ENCODE assay signal across 17 cellular contexts in the genomic region with DNA sequence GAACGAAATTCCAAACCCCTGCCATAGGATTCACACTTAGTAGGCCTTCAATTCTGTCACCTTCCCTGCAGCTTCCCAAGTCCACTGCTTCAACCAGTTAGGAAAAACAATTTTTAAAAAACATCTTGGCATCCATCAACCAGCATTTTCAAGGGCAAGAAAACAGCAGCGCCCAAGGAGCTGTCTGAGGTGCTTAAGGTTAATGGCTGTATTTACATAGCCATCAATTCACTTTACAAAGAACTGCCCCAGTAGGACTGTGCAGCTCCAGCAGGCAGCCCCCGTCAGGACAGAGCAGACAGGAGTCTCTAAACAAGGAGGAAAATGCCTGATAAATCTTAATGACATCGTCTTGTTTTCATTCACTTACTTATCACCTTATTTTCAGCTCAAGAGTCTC. TPM values are rescaled to one million over a fixed set of nuclear protein-coding genes. Genes with fewer than 3 reads are reported as not detected.
DNase-seq lines count a peak whose midpoint lies in the region; ATAC-seq and TF ChIP-seq lines count a peak whose summit lies in the region.
"Had no signal": no experiment of that assay in that cellular context is flagged by ENCODE, and none has a peak within 500 bp of the region (broad histone marks: within the 10 kb centered on the region; RNA-seq: fewer than 3 reads in every experiment).

No MANE protein-coding gene starts in this region.

- H3K4me1 Mint-ChIP-seq in endodermal cell (peaks cover 4% of the 10 kb centered on the region), natural killer cell (no peaks in the 10 kb centered on the region)
- H3K4me1 Mint-ChIP-seq: activated B cell treated with CpG ODN at 0.5 μM for 24 hours had no signal

- H3K23ac ChIP-seq in mesendoderm (ENCODE audit: low read length), result no peak overlapping the region

- H3K4me3 ChIP-seq in endodermal cell (ENCODE audit: low read length) (no peak overlapping the region), mesendoderm (ENCODE audit: low read length) (no peak overlapping the region), mucosa of descending colon (no peak overlapping the region), stomach (no peak overlapping the region)
- H3K4me3 ChIP-seq: ovary had no signal

- H3K27ac Mint-ChIP-seq in endodermal cell (no peak overlapping the region), natural killer cell (no peak overlapping the region)
- H3K27ac Mint-ChIP-seq: activated B cell treated with CpG ODN at 0.5 μM for 24 hours had no signal

- no peak for ATAC-seq in mucosa of descending colon
- no peak for ATAC-seq in natural killer cell
- ATAC-seq: left cardiac atrium; stimulated activated naive CD8-positive, alpha-beta T cell treated with anti-CD3 and anti-CD28 coated beads, Interleukin-15, Interleukin-2, amounts not matched to agents 100 U/mL and 50 U/mL, for 24 hours had no signal

- no peak for TF ChIP-seq EP300 in stomach (IDR thresholded peaks at IDR 0.05)

- intact Hi-C loops in mucosa of descending colon (cut with DNase I, micrococcal nuclease), result no loop called here
- intact Hi-C loops in natural killer cell (cut with micrococcal nuclease), result no loop called here
- intact Hi-C loops in stomach (cut with DNase I; ENCODE audit: low total_unique reads), result no loop called here

- H4K5ac ChIP-seq in mesendoderm (ENCODE audit: low read length), result no peak overlapping the region

- H3K4ac ChIP-seq in mesendoderm (ENCODE audit: low read depth, low read length), result no peak overlapping the region

- H3K27ac ChIP-seq in endodermal cell (ENCODE audit: low read depth, low read length) (no peak overlapping the region), mesendoderm (ENCODE audit: low read depth, low read length) (no peak overlapping the region), stomach (no peak overlapping the region)
- H3K27ac ChIP-seq: ovary had no signal

- H4K8ac ChIP-seq in mesendoderm (ENCODE audit: low read depth, low read length), result no peak overlapping the region

- no peak for TF ChIP-seq POLR2A in stomach (IDR thresholded peaks at IDR 0.05)

- H3K27me3 Mint-ChIP-seq in endodermal cell (ENCODE audit: insufficient read depth), result no peaks in the 10 kb centered on the region
- H3K27me3 Mint-ChIP-seq in natural killer cell (ENCODE audit: low read depth in 2 of 2), result peaks cover 2 to 30% of the 10 kb centered on the region in 2 donors

- no peaks in the 10 kb centered on the region for H3K36me3 Mint-ChIP-seq in endodermal cell (ENCODE audit: low read depth)
- H3K36me3 Mint-ChIP-seq in natural killer cell, result no peaks in the 10 kb centered on the region

- H3K56ac ChIP-seq in mesendoderm (ENCODE audit: low read length), result no peak overlapping the region

- no peak overlapping the region for H2AK5ac ChIP-seq in mesendoderm (ENCODE audit: low read length)

- 32 to 55% methylated on average over 2 to 4 of the region's 4 CpGs for WGBS in endodermal cell (ENCODE audit: insufficient coverage in 1 of 2, insufficient read length in 1 of 2), 2 experiments
- no CpG with 5 or more reads among the region's 4 CpGs for WGBS in mesendoderm (ENCODE audit: extremely low coverage, insufficient coverage, low lambda C conversion rate)
- WGBS in stomach, 5 donors, result 8 to 14% (median 11%) methylated on average over 4 of the region's 4 CpGs

- no peak overlapping the region for H2BK15ac ChIP-seq in mesendoderm (replicated peaks; ENCODE audit: low read depth)

- no peaks in the 10 kb centered on the region for H3K79me2 ChIP-seq in mesendoderm (ENCODE audit: control insufficient read depth, insufficient read depth, low read length)

- DNase-seq in GM03348 (ENCODE audit: low spot score) (peak; percentile 9), NCI-H69 (lab: John Stamatoyannopoulos, UW) (peak; percentile 1), endodermal cell (peak; percentile 81), mesendoderm (peak; percentile 66), mucosa of descending colon (no peak), natural killer cell (no peak), stomach (no peak), nucleus accumbens (lab: John Stamatoyannopoulos, UW) (no peak)
- DNase-seq: activated B cell treated with CpG ODN at 0.5 μM for 24 hours; aorta; left cardiac atrium; NCI-H524; ovary; SHP77 treated with DMSO at 0.1 percent for 48 hours; stimulated activated naive CD8-positive, alpha-beta T cell treated with anti-CD3 and anti-CD28 coated beads, Interleukin-15, Interleukin-2, amounts not matched to agents 100 U/mL and 50 U/mL, for 24 hours had no signal

- H3K4me1 ChIP-seq in endodermal cell (ENCODE audit: control insufficient read depth, insufficient read depth, low read length) (no peaks in the 10 kb centered on the region), mesendoderm (ENCODE audit: control insufficient read depth, low read depth, low read length) (no peaks in the 10 kb centered on the region), mucosa of descending colon (ENCODE audit: low read depth) (no peaks in the 10 kb centered on the region), stomach (no peaks in the 10 kb centered on the region)

- TF ChIP-seq CTCF in endodermal cell (conservative IDR thresholded peaks at IDR 0.05), result no peak
- TF ChIP-seq CTCF in mucosa of descending colon (IDR thresholded peaks at IDR 0.05), result no peak
- no peak for TF ChIP-seq CTCF in natural killer cell (IDR thresholded peaks at IDR 0.05)
- TF ChIP-seq CTCF in stomach (IDR thresholded peaks at IDR 0.05), result no peak

- H3K36me3 ChIP-seq in endodermal cell (ENCODE audit: control insufficient read depth, insufficient read depth, low read length) (no peaks in the 10 kb centered on the region), mesendoderm (ENCODE audit: control insufficient read depth, insufficient read depth, low read length) (no peaks in the 10 kb centered on the region), mucosa of descending colon (ENCODE audit: low read depth) (no peaks in the 10 kb centered on the region), stomach (no peaks in the 10 kb centered on the region)
- H3K36me3 ChIP-seq: ovary had no signal

- H3K4me3 Mint-ChIP-seq in endodermal cell, result no peak overlapping the region
- H3K4me3 Mint-ChIP-seq in natural killer cell, result no peak overlapping the region
- H3K4me3 Mint-ChIP-seq: activated B cell treated with CpG ODN at 0.5 μM for 24 hours had no signal

- H3K9me3 ChIP-seq in endodermal cell (ENCODE audit: control insufficient read depth, low read length) (no peaks in the 10 kb centered on the region), mucosa of descending colon (no peaks in the 10 kb centered on the region), stomach (no peaks in the 10 kb centered on the region)
- H3K9me3 ChIP-seq: ovary had no signal

- H2BK5ac ChIP-seq in mesendoderm (ENCODE audit: low read length), result no peak overlapping the region

- H3K9me3 Mint-ChIP-seq in endodermal cell (no peaks in the 10 kb centered on the region), natural killer cell (no peaks in the 10 kb centered on the region)
- H3K9me3 Mint-ChIP-seq: activated B cell treated with CpG ODN at 0.5 μM for 24 hours had no signal

- H2BK120ac ChIP-seq in mesendoderm (ENCODE audit: low read depth, low read length), result no peak overlapping the region

- H3K4me2 ChIP-seq in mesendoderm (ENCODE audit: low read length), result no peak overlapping the region

- no peaks in the 10 kb centered on the region for H3K27me3 ChIP-seq in endodermal cell (ENCODE audit: control insufficient read depth, insufficient read depth, low read length, poor library complexity, severe bottlenecking)
- H3K27me3 ChIP-seq in mesendoderm (ENCODE audit: insufficient read depth, low read length, poor library complexity), result no peaks in the 10 kb centered on the region
- peaks cover 0 to 12% (median 7%) of the 10 kb centered on the region in 3 donors for H3K27me3 ChIP-seq in stomach
- H3K27me3 ChIP-seq: ovary had no signal

- H3K79me1 ChIP-seq in mesendoderm (ENCODE audit: low read length), result no peaks in the 10 kb centered on the region

- H3K9ac ChIP-seq in endodermal cell (ENCODE audit: extremely low read depth, low read length, poor library complexity, severe bottlenecking) (no peak overlapping the region), mesendoderm (ENCODE audit: low read length) (no peak overlapping the region)

- H3K18ac ChIP-seq in mesendoderm (ENCODE audit: low read length), result no peak overlapping the region

RNA-seq across cellular contexts. Expression of a gene that starts 13.3 kb away (rescaled TPM):
- total RNA-seq in endodermal cell (under 1 TPM; 0.42 to 0.73 TPM), mucosa of descending colon (under 1 TPM in 2 of 3 donors, not detected in 1; 0.16 to 0.17 TPM), natural killer cell (not detected), stomach (10 to 100 TPM in 1 of 5 donors, 1 to 10 TPM in 2, not detected in 2; 1.8 to 30.9 (median 4.0) TPM)
- 2.5 TPM for polyA plus RNA-seq in endodermal cell (2013, experiment 1 of 2)
- 1.9 TPM for polyA plus RNA-seq in endodermal cell (2013, experiment 2 of 2)
- polyA plus RNA-seq in mesendoderm (2013, experiment 1 of 2), result 2.0 TPM
- 2.2 TPM for polyA plus RNA-seq in mesendoderm (2013, experiment 2 of 2)
- polyA plus RNA-seq in stomach, result under 1 TPM in 2 of 3 donors, not detected in 1; 0.19 to 0.61 TPM
- total RNA-seq: activated B cell treated with CpG ODN at 0.5 μM for 24 hours, aorta, epithelial cell of proximal tubule, H4, left cardiac atrium had no signal
- polyA plus RNA-seq: aorta had no signal

Comparison
In these comparisons a context has a peak if more than half of its experiments do, and no peak if none do; other contexts are left out.
1. DNase-seq: peak in GM03348 (single experiment), NCI-H69 (single experiment), endodermal cell (single experiment) and mesendoderm (single experiment); none in mucosa of descending colon (0 of 3), natural killer cell (single experiment), stomach (single experiment) and nucleus accumbens (0 of 56).